9 cellular contexts compared by ENCODE assay signal in genomic region chr12:25121110-25121509, GRCh38.
"Had no signal": no experiment of that assay in that cellular context is flagged by ENCODE, and none has a peak within 500 bp of the region (broad histone marks: within the 10 kb centered on the region; RNA-seq: fewer than 3 reads in every experiment).

No MANE protein-coding gene starts in this region.

- H3K9me3 Mint-ChIP-seq: H9, HFFc6 had no signal

- H2AFZ ChIP-seq: GM23248 had no signal

- H3K36me3 ChIP-seq: HAP-1 had no signal

- H3K4me1 ChIP-seq: HAP-1 had no signal

- H3K4me3 ChIP-seq: GM23248, HAP-1 had no signal

- H3K4me3 Mint-ChIP-seq: H9, HFFc6 had no signal

- H3K27ac ChIP-seq: GM23248 had no signal

- H3K9ac ChIP-seq: GM23248 had no signal

- ATAC-seq: HCT116 had no signal

- FAIRE-seq: H1, H54 had no signal

- H3K9me3 ChIP-seq: HAP-1 had no signal

- H3K27ac Mint-ChIP-seq: H9, HFFc6 had no signal

- DNase-seq: GOT3, H7, H9, HFFc6 had no signal
